1 cellular context compared by ENCODE assay signal in genomic region chr1:30715216-30715615, GRCh38.
TF ChIP-seq lines count a peak whose summit lies in the region.

No MANE protein-coding gene starts in this region.

TF ChIP-seq in K562, 482 proteins besides CTCF, POLR2A, EP300 and RAD21:
- peak; percentile 46; the same call in 1 of the 2 replicates for TF ChIP-seq CBX1 (IDR thresholded peaks at IDR 0.05; ENCODE audit: low read depth)
- peak in 1 of 2 experiments; percentile 84; a peak in 2 of 3 replicates for TF ChIP-seq CBX3 (IDR thresholded peaks at IDR 0.05; ENCODE audit: borderline replicate concordance in 1 of 2, low read length in 2 of 2)
- peak; percentile 56; the same call in 1 of the 2 replicates for TF ChIP-seq TRIM28 (IDR thresholded peaks at IDR 0.05)
- TF ChIP-seq ZNF280A (IDR thresholded peaks at IDR 0.05; ENCODE audit: low read depth, partially characterized antibody) = peak; percentile 9
- TF ChIP-seq CBX5 (IDR thresholded peaks at IDR 0.05; ENCODE audit: borderline replicate concordance, low read depth) = no peak
